In the genomic region with DNA sequence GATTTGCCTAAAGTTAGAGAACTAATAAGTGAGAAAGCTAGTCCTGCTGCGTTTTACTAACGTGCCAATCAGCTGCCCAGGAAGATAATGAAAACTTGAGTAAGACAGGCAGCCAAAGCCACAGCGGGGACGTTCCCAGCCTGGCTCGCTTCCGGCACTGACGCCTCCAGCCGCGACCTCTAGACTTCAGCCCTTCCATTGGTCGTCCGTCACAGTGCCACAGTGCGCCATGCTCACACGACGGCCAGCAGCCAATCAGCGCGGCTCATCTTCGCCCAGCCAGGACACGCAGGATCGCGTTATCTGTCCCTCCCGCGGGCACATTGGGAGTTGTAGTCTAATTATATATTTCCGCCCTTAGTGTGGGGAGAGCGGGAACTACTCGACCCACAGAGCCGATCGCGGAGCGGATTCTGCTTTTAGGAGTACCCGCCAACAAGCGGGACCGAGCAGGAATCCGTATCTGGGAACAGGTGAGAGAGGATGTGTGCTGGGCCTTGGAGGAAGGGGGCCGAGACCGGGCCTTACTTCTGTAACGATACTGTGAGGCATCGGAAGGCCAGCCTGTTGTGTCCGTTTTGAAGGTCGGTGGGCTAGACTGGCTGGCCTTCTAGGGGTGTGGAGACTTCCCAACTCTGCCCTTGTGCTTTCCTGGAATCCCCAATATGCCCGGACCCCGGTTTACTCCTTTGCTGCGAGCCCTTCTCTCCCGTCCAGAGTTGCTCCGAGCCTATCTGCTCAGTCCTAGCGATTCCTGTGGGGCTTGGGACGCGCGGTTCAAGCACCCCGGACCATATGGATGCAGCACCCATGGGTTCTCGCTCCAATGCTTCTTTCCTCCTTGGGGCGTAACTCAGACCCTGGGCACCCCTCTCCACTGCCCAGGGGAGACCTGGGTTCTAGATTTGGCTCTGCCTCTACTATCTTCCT, we compare ENCODE assay signal across 8 cellular contexts. TPM values are rescaled to one million over a fixed set of nuclear protein-coding genes. Genes with fewer than 3 reads are reported as not detected.
DNase-seq lines count a peak whose midpoint lies in the region; TF ChIP-seq lines count a peak whose summit lies in the region.

A gene (plus strand): TSS at position 374 of the 930 bp plus-strand sequence. CDS start 924 bp downstream, outside the sequence.

- H3K27ac Mint-ChIP-seq in activated naive CD4-positive, alpha-beta T cell treated with anti-CD3 and anti-CD28 coated beads for 36 hours, result peak within 1 kb of the TSS; percentile 99

- H4K91ac ChIP-seq in neuronal stem cell (ENCODE audit: low read depth, low read length, poor library complexity), result no peak within 1 kb of the TSS

- H2BK15ac ChIP-seq in neuronal stem cell (ENCODE audit: low read length), result no peak within 1 kb of the TSS

- H3K18ac ChIP-seq in neuronal stem cell (ENCODE audit: low read length), result peak within 1 kb of the TSS; percentile 84

- H3K9me3 Mint-ChIP-seq in activated naive CD4-positive, alpha-beta T cell treated with anti-CD3 and anti-CD28 coated beads for 36 hours, result no peaks in the 10 kb centered on the region

- H3K4me3 Mint-ChIP-seq in activated naive CD4-positive, alpha-beta T cell treated with anti-CD3 and anti-CD28 coated beads for 36 hours, result peak within 1 kb of the TSS; percentile 96

- H3K14ac ChIP-seq in neuronal stem cell (ENCODE audit: low read length), result peak within 1 kb of the TSS; percentile 65

- peaks cover 17 to 21% of the 10 kb centered on the region in 2 donors for H3K4me1 ChIP-seq in neuronal stem cell (ENCODE audit: control insufficient read depth in 2 of 2, insufficient read depth in 1 of 2, low read depth in 1 of 2, low read length in 2 of 2)

- H3K27me3 ChIP-seq in neuronal stem cell (ENCODE audit: control insufficient read depth in 3 of 3, insufficient read depth in 3 of 3, low read depth in 1 of 3, low read length in 3 of 3), result no peaks in the 10 kb centered on the region

- peaks cover 43% of the 10 kb centered on the region for H3K36me3 Mint-ChIP-seq in activated naive CD4-positive, alpha-beta T cell treated with anti-CD3 and anti-CD28 coated beads for 36 hours (ENCODE audit: low read depth)

- H3K36me3 ChIP-seq in neuronal stem cell (replicated peaks in 1 of 2; ENCODE audit: control insufficient read depth in 2 of 2, insufficient read depth in 2 of 2, low read length in 2 of 2), result peaks cover 19 to 42% of the 10 kb centered on the region in 2 donors

- peak within 1 kb of the TSS; percentile 74 for H3K4me3 ChIP-seq in HFF-Myc (replicated peaks; ENCODE audit: low read depth, low read length)
- peak within 1 kb of the TSS; percentile 84 to 97 for H3K4me3 ChIP-seq in neuronal stem cell (ENCODE audit: low read length in 2 of 2)

- no peak within 1 kb of the TSS for H3K4ac ChIP-seq in neuronal stem cell (ENCODE audit: low read length)

- peak within 1 kb of the TSS; percentile 87 for H3K4me2 ChIP-seq in neuronal stem cell (ENCODE audit: insufficient read depth, low read length, poor library complexity, severe bottlenecking)

- H2AK5ac ChIP-seq in neuronal stem cell (ENCODE audit: low read depth, low read length), result peak within 1 kb of the TSS; percentile 34

- peak within 1 kb of the TSS; percentile 91 for H3K9ac ChIP-seq in neuronal stem cell (ENCODE audit: low read depth, low read length, poor library complexity)

- H3K27ac ChIP-seq in neuronal stem cell (replicated peaks; ENCODE audit: low read length), result peak within 1 kb of the TSS; percentile 87

- peaks cover 35% of the 10 kb centered on the region for H3K4me1 Mint-ChIP-seq in activated naive CD4-positive, alpha-beta T cell treated with anti-CD3 and anti-CD28 coated beads for 36 hours (ENCODE audit: low read depth)

- H3K23ac ChIP-seq in neuronal stem cell (ENCODE audit: low read depth, low read length, poor library complexity), result peak within 1 kb of the TSS; percentile 1

- no CpG with 5 or more reads among the region's 51 CpGs for WGBS in neuronal stem cell (ENCODE audit: extremely low coverage in 2 of 2, insufficient read length in 2 of 2, insufficient replicate concordance in 1 of 2), 2 donors

- TF ChIP-seq CTCF in HFF-Myc (IDR thresholded peaks at IDR 0.05; ENCODE audit: low read depth, low read length, missing control alignments) (no peak), subcutaneous adipose tissue (IDR thresholded peaks at IDR 0.05; ENCODE audit: low read depth) (no peak)

- H4K8ac ChIP-seq in neuronal stem cell (ENCODE audit: low read depth, low read length), result no peak within 1 kb of the TSS

- H3K27me3 Mint-ChIP-seq in activated naive CD4-positive, alpha-beta T cell treated with anti-CD3 and anti-CD28 coated beads for 36 hours (ENCODE audit: low read depth), result no peaks in the 10 kb centered on the region

- H2BK12ac ChIP-seq in neuronal stem cell (ENCODE audit: low read length), result no peak within 1 kb of the TSS

- intact Hi-C loops in activated naive CD4-positive, alpha-beta T cell treated with anti-CD3 and anti-CD28 coated beads for 36 hours (cut with micrococcal nuclease), result loop anchor here (1.0 to 5.0 kb wide), 15 partner anchors 15 to 746 kb away; a partner anchor contains a TSS

- CTCF ChIA-PET in activated naive CD4-positive, alpha-beta T cell treated with anti-CD3 and anti-CD28 coated beads for 36 hours (lab: Charles Lee), result interaction anchor here (0.8 to 1.9 kb wide), 4 partner anchors 15 to 102 kb away, joined by 3 to 34 read pairs (median 6); a partner anchor contains a TSS

- peaks cover 13% of the 10 kb centered on the region for H3K79me1 ChIP-seq in neuronal stem cell (ENCODE audit: low read depth, low read length)

- DNase-seq in GM03348 (ENCODE audit: low spot score) (peak; percentile 99), HFF-Myc (ENCODE audit: extremely low read depth, low read depth) (peak; percentile 99), NAMALWA (ENCODE audit: low spot score) (peak; percentile 100), SK-N-DZ (ENCODE audit: low spot score) (peak; percentile 100), foreskin melanocyte (peak; percentile 99), neuronal stem cell (ENCODE audit: low spot score) (peak; percentile 95)
- peak; percentile 99 for DNase-seq in activated naive CD4-positive, alpha-beta T cell treated with anti-CD3 and anti-CD28 coated beads for 36 hours

- peak within 1 kb of the TSS; percentile 35 for H2AFZ ChIP-seq in neuronal stem cell (ENCODE audit: low read length)

- H3K9me3 ChIP-seq in neuronal stem cell (replicated peaks in 1 of 2; ENCODE audit: control insufficient read depth in 2 of 2, insufficient read depth in 1 of 2, low read depth in 1 of 2, low read length in 2 of 2), result no peaks in the 10 kb centered on the region

- peak within 1 kb of the TSS; percentile 82 for H2BK5ac ChIP-seq in neuronal stem cell (ENCODE audit: low read length)

- peak within 1 kb of the TSS; percentile 64 for H2BK120ac ChIP-seq in neuronal stem cell (ENCODE audit: low read depth, low read length)

RNA-seq across cellular contexts. Expression of the gene that starts here (rescaled TPM):
- polyA plus RNA-seq in SK-N-DZ (2014; cell fraction: cytosol; rRNA removed), result 505 and 561 TPM in 2 replicates
- 622 and 644 TPM in 2 replicates for polyA plus RNA-seq in SK-N-DZ (2014; cell fraction: nucleus; rRNA removed)
- 100 to 1,000 TPM; 332 to 333 TPM for total RNA-seq in activated naive CD4-positive, alpha-beta T cell treated with anti-CD3 and anti-CD28 coated beads for 36 hours
- 384 TPM for polyA plus RNA-seq in neuronal stem cell (2013, experiment 1 of 2)
- 359 TPM for polyA plus RNA-seq in neuronal stem cell (2013, experiment 2 of 2)
- total RNA-seq in subcutaneous adipose tissue, result 100 to 1,000 TPM in 1 of 4 donors, 10 to 100 TPM in 3; 54.0 to 105 (median 81.6) TPM

Comparison
In these comparisons a context has a peak if more than half of its experiments do, and no peak if none do; other contexts are left out.
1. Peak in every context shown above with its lines: DNase-seq, H3K4me3 ChIP-seq and H3K27ac ChIP-seq.